Comparison of ENCODE assay signal across 11 cellular contexts in genomic region chr9:85647571-85647970, GRCh38.
DNase-seq lines count a peak whose midpoint lies in the region; ATAC-seq and TF ChIP-seq lines count a peak whose summit lies in the region.
"Had no signal": no experiment of that assay in that cellular context is flagged by ENCODE, and none has a peak within 500 bp of the region (broad histone marks: within the 10 kb centered on the region; RNA-seq: fewer than 3 reads in every experiment).

No MANE protein-coding gene starts in this region.

- no peak overlapping the region for H3K4me3 Mint-ChIP-seq in CD4-positive, CD25-positive, alpha-beta regulatory T cell
- H3K4me3 Mint-ChIP-seq in nephron progenitor cell = no peak overlapping the region

- TF ChIP-seq POLR2A in stomach (IDR thresholded peaks at IDR 0.05) = no peak

- no peaks in the 10 kb centered on the region for H3K9me3 ChIP-seq in CD4-positive, CD25-positive, alpha-beta regulatory T cell (ENCODE audit: control insufficient read depth in 2 of 2, low read length in 2 of 2)
- H3K9me3 ChIP-seq in Karpas-422 (ENCODE audit: low read length) (no peaks in the 10 kb centered on the region), stomach (no peaks in the 10 kb centered on the region), heart right ventricle (no peaks in the 10 kb centered on the region)

- H3K27ac Mint-ChIP-seq in CD4-positive, CD25-positive, alpha-beta regulatory T cell = peak overlapping the region in 2 of 3 donors; percentile 2 to 37
- H3K27ac Mint-ChIP-seq in nephron progenitor cell = no peak overlapping the region

- intact Hi-C loops in stomach (cut with DNase I; ENCODE audit: low total_unique reads) (no loop called here), heart right ventricle (cut with DNase I) (no loop called here)

- no peak for DNase-seq in CD4-positive, CD25-positive, alpha-beta regulatory T cell
- DNase-seq in Karpas-422 (peak; percentile 46), stomach (no peak), NCI-H146 (lab: John Stamatoyannopoulos, UW) (no peak), nephron progenitor cell (no peak), heart right ventricle (no peak)
- DNase-seq: DND-41, NCI-H2029, T1000 had no signal

- H3K4me3 ChIP-seq in CD4-positive, CD25-positive, alpha-beta regulatory T cell (ENCODE audit: low read depth, low read length) = no peak overlapping the region
- H3K4me3 ChIP-seq in Karpas-422 (ENCODE audit: low read length) = no peak overlapping the region
- no peak overlapping the region for H3K4me3 ChIP-seq in stomach
- H3K4me3 ChIP-seq in heart right ventricle = no peak overlapping the region

- no peaks in the 10 kb centered on the region for H3K4me1 ChIP-seq in CD4-positive, CD25-positive, alpha-beta regulatory T cell (ENCODE audit: control insufficient read depth, insufficient read depth, low read length, poor library complexity, severe bottlenecking)
- peaks cover 11% of the 10 kb centered on the region for H3K4me1 ChIP-seq in Karpas-422 (ENCODE audit: low read length)
- H3K4me1 ChIP-seq in stomach = no peaks in the 10 kb centered on the region
- H3K4me1 ChIP-seq in heart right ventricle = no peaks in the 10 kb centered on the region

- no peak overlapping the region for H3K9ac ChIP-seq in Karpas-422 (ENCODE audit: low read length)

- no peaks in the 10 kb centered on the region for H3K9me2 ChIP-seq in Karpas-422 (replicated peaks; ENCODE audit: insufficient read depth, low read length)

- peaks cover 6 to 28% (median 13%) of the 10 kb centered on the region in 4 donors for H3K4me1 Mint-ChIP-seq in CD4-positive, CD25-positive, alpha-beta regulatory T cell
- no peaks in the 10 kb centered on the region for H3K4me1 Mint-ChIP-seq in nephron progenitor cell

- no peaks in the 10 kb centered on the region for H3K27me3 Mint-ChIP-seq in CD4-positive, CD25-positive, alpha-beta regulatory T cell
- no peaks in the 10 kb centered on the region for H3K27me3 Mint-ChIP-seq in nephron progenitor cell (ENCODE audit: low read depth, poor library complexity)

- H3K27me3 ChIP-seq in CD4-positive, CD25-positive, alpha-beta regulatory T cell (ENCODE audit: control insufficient read depth, insufficient read depth, low read length) = no peaks in the 10 kb centered on the region
- H3K27me3 ChIP-seq in Karpas-422 (ENCODE audit: low read length) = no peaks in the 10 kb centered on the region
- no peaks in the 10 kb centered on the region for H3K27me3 ChIP-seq in stomach
- no peaks in the 10 kb centered on the region for H3K27me3 ChIP-seq in heart right ventricle

- H3K79me2 ChIP-seq in Karpas-422 (ENCODE audit: low read length) = no peaks in the 10 kb centered on the region

- H3K9me3 Mint-ChIP-seq in CD4-positive, CD25-positive, alpha-beta regulatory T cell = peaks cover 0 to 2% (median 0%) of the 10 kb centered on the region in 7 donors
- no peaks in the 10 kb centered on the region for H3K9me3 Mint-ChIP-seq in nephron progenitor cell

- no peaks in the 10 kb centered on the region for H4K20me1 ChIP-seq in Karpas-422 (ENCODE audit: insufficient read depth, low read depth, low read length)

- no peak overlapping the region for H2AFZ ChIP-seq in Karpas-422 (ENCODE audit: low read length)

- 93 to 100% (median 95%) methylated on average over 1 of the region's 1 CpG for WGBS in stomach, 5 donors
- WGBS in heart right ventricle, 2 donors = 97 to 98% methylated on average over 1 of the region's 1 CpG

- H3K36me3 Mint-ChIP-seq in CD4-positive, CD25-positive, alpha-beta regulatory T cell = peaks cover 30% of the 10 kb centered on the region
- H3K36me3 Mint-ChIP-seq in nephron progenitor cell (ENCODE audit: low read depth) = peaks cover 39% of the 10 kb centered on the region

- H3K27ac ChIP-seq in CD4-positive, CD25-positive, alpha-beta regulatory T cell (ENCODE audit: insufficient read depth, low read length, poor library complexity, severe bottlenecking) = no peak overlapping the region
- no peak overlapping the region for H3K27ac ChIP-seq in Karpas-422 (ENCODE audit: low read length)
- no peak overlapping the region for H3K27ac ChIP-seq in stomach
- no peak overlapping the region for H3K27ac ChIP-seq in heart right ventricle

- peak in 1 of 2 donors; percentile 28 for ATAC-seq in CD4-positive, CD25-positive, alpha-beta regulatory T cell (ENCODE audit: low read depth in 2 of 2)
- ATAC-seq in GM19351 (IDR thresholded peaks at IDR 0.05; ENCODE audit: unreplicated experiment) (peak; percentile 95), HG02870 (IDR thresholded peaks at IDR 0.05; ENCODE audit: unreplicated experiment) (peak; percentile 84), heart right ventricle (no peak)

- TF ChIP-seq CTCF in stomach (IDR thresholded peaks at IDR 0.05) = no peak
- no peak for TF ChIP-seq CTCF in nephron progenitor cell (IDR thresholded peaks at IDR 0.05)
- TF ChIP-seq CTCF in heart right ventricle (IDR thresholded peaks at IDR 0.05) = no peak

- H3K4me2 ChIP-seq in Karpas-422 (ENCODE audit: low read depth, low read length, poor library complexity, severe bottlenecking) = no peak overlapping the region

- peaks cover 13% of the 10 kb centered on the region for H3K36me3 ChIP-seq in CD4-positive, CD25-positive, alpha-beta regulatory T cell (ENCODE audit: control insufficient read depth, insufficient read depth, low read length)
- no peaks in the 10 kb centered on the region for H3K36me3 ChIP-seq in Karpas-422 (ENCODE audit: insufficient read depth, low read length)
- H3K36me3 ChIP-seq in stomach = peaks cover under 1 to 10% (median 5%) of the 10 kb centered on the region in 4 donors
- peaks cover 0 to 48% (median 6%) of the 10 kb centered on the region in 9 donors for H3K36me3 ChIP-seq in heart right ventricle

- no peak for TF ChIP-seq EP300 in stomach (IDR thresholded peaks at IDR 0.05)

Comparison
In these comparisons a context has a peak if more than half of its experiments do, and no peak if none do; other contexts are left out.
1. ATAC-seq: peak in GM19351 (single experiment) and HG02870 (single experiment); none in heart right ventricle (0 of 8).